ENCODE assay signal across 1 cellular context in the genomic region with DNA sequence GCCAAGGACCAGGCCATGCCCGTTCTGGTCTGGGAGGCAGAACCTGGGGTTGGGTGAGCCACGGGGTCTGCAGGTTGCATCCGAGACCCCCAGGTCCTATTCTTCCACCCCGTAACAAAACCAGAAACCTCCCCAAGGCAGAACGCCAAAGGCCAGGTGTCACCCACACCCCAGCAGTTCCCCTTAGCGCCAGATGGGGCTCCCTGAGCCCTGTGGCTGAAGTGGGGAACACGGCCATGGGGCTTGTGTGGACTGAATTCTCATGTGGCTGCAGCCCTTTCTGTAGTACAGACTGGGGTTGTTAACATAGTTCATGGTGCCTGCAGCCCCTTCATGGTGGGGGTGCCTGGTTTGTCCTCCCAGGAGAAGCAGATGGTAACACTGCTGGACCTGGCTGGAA.
TF ChIP-seq lines count a peak whose summit lies in the region.

No MANE protein-coding gene starts in this region.

TF ChIP-seq in H1, 55 proteins besides CTCF, POLR2A, EP300 and RAD21:
- TF ChIP-seq TAF7 (optimal IDR thresholded peaks at IDR 0.05; ENCODE audit: borderline replicate concordance, low read depth, low read length) (no peak), SIRT6 (IDR thresholded peaks at IDR 0.05; ENCODE audit: low read length) (no peak), CREB1 (IDR thresholded peaks at IDR 0.05) (no peak), KDM1A (IDR thresholded peaks at IDR 0.05; ENCODE audit: borderline replicate concordance, low read length) (no peak), ZNF274 (IDR thresholded peaks at IDR 0.05; ENCODE audit: borderline replicate concordance, extremely low read depth, low read length) (no peak), BRCA1 (IDR thresholded peaks at IDR 0.05; ENCODE audit: low read depth, low read length) (no peak), EGR1 (IDR thresholded peaks at IDR 0.05; ENCODE audit: borderline replicate concordance, low read depth, low read length) (no peak), BCL11A (IDR thresholded peaks at IDR 0.05; ENCODE audit: low read depth in 2 of 2, low read length in 2 of 2) (no peak), HDAC6 (IDR thresholded peaks at IDR 0.05; ENCODE audit: low read depth, low read length) (no peak)
- TF ChIP-seq, protein P1, sequence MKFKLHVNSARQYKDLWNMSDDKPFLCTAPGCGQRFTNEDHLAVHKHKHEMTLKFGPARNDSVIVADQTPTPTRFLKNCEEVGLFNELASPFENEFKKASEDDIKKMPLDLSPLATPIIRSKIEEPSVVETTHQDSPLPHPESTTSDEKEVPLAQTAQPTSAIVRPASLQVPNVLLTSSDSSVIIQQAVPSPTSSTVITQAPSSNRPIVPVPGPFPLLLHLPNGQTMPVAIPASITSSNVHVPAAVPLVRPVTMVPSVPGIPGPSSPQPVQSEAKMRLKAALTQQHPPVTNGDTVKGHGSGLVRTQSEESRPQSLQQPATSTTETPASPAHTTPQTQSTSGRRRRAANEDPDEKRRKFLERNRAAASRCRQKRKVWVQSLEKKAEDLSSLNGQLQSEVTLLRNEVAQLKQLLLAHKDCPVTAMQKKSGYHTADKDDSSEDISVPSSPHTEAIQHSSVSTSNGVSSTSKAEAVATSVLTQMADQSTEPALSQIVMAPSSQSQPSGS (IDR thresholded peaks at IDR 0.05; ENCODE audit: low read length), result no peak
- TF ChIP-seq, protein P2, sequence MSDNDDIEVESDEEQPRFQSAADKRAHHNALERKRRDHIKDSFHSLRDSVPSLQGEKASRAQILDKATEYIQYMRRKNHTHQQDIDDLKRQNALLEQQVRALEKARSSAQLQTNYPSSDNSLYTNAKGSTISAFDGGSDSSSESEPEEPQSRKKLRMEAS (IDR thresholded peaks at IDR 0.05), result no peak
